In the genomic region with DNA sequence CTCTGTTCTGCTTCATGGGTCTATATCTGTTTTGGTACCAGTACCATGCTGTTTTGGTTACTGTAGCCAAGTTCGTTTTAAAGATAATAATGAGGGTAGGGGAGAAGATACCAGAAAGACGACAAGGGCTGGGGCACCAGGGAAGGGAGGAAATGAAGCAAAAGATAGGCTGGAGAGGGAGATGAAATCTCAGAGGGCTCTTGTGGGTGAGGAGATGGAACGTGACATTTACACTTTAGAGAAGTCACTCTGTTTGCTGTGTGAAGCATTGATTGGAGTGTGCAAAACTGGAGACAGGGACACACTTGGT, we compare ENCODE assay signal across 19 cellular contexts. TPM values are rescaled to one million over a fixed set of nuclear protein-coding genes. Genes with fewer than 3 reads are reported as not detected.
DNase-seq lines count a peak whose midpoint lies in the region; ATAC-seq and TF ChIP-seq lines count a peak whose summit lies in the region.
"Had no signal": no experiment of that assay in that cellular context is flagged by ENCODE, and none has a peak within 500 bp of the region (broad histone marks: within the 10 kb centered on the region; RNA-seq: fewer than 3 reads in every experiment).

No MANE protein-coding gene starts in this region.

- TSS peak; percentile 94 for BruUV-seq in PC-9 (replicated peaks; lab: Mats Ljungman, UMichigan)

- peak overlapping the region; percentile 17 for H4K8ac ChIP-seq in neuronal stem cell (ENCODE audit: low read depth, low read length)

- H2BK12ac ChIP-seq in neuronal stem cell (ENCODE audit: low read length) = no peak overlapping the region

- no peak overlapping the region for H3K27ac Mint-ChIP-seq in immature natural killer cell

- intact Hi-C loops in PC-9 (cut with micrococcal nuclease; ENCODE audit: unreplicated experiment) = no loop called here

- no peak overlapping the region for H4K91ac ChIP-seq in neuronal stem cell (ENCODE audit: low read depth, low read length, poor library complexity)

- peak overlapping the region; percentile 82 for H2BK5ac ChIP-seq in neuronal stem cell (ENCODE audit: low read length)

- no peaks in the 10 kb centered on the region for H3K36me3 ChIP-seq in SK-N-SH (replicated peaks in 1 of 2; ENCODE audit: control insufficient read depth in 1 of 2, insufficient read depth in 2 of 2, low read length in 1 of 2)
- no peaks in the 10 kb centered on the region for H3K36me3 ChIP-seq in PC-9 (ENCODE audit: low read depth)
- no peaks in the 10 kb centered on the region for H3K36me3 ChIP-seq in brain microvascular endothelial cell (replicated peaks)
- H3K36me3 ChIP-seq in neuronal stem cell (replicated peaks in 1 of 2; ENCODE audit: control insufficient read depth in 2 of 2, insufficient read depth in 2 of 2, low read length in 2 of 2) = peaks cover 0 to 2% of the 10 kb centered on the region in 2 donors

- H2BK15ac ChIP-seq in neuronal stem cell (ENCODE audit: low read length) = no peak overlapping the region

- H3K4ac ChIP-seq in neuronal stem cell (ENCODE audit: low read length) = no peak overlapping the region

- no peak overlapping the region for H3K14ac ChIP-seq in neuronal stem cell (ENCODE audit: low read length)

- no peaks in the 10 kb centered on the region for H3K9me3 ChIP-seq in SK-N-SH
- no peaks in the 10 kb centered on the region for H3K9me3 ChIP-seq in PC-9 (ENCODE audit: insufficient read depth, low read depth)
- H3K9me3 ChIP-seq in neuronal stem cell (replicated peaks in 1 of 2; ENCODE audit: control insufficient read depth in 2 of 2, insufficient read depth in 1 of 2, low read depth in 1 of 2, low read length in 2 of 2) = no peaks in the 10 kb centered on the region

- H3K27me3 Mint-ChIP-seq in immature natural killer cell (ENCODE audit: low read depth in 3 of 3) = peaks cover 0 to 12% (median 9%) of the 10 kb centered on the region in 3 donors

- no peak for DNase-seq in SK-N-SH
- no peak for DNase-seq in PC-9
- no peak for DNase-seq in brain microvascular endothelial cell
- no peak for DNase-seq in neuronal stem cell (ENCODE audit: low spot score)
- no peak for DNase-seq in stimulated activated CD4-positive, alpha-beta T cell treated with anti-CD3 and anti-CD28 coated beads, Interleukin-4, amount 100 ng/mL, for 4 hours
- DNase-seq in immature natural killer cell = no peak
- DNase-seq: C1 segment of cervical spinal cord, DMS153, KG1, NCI-H1105, NCI-H1694 treated with DMSO at 0.1 percent for 48 hours, NCI-H446, NCI-H748 treated with DMSO at 0.1 percent for 48 hours had no signal

- H2BK120ac ChIP-seq in neuronal stem cell (ENCODE audit: low read depth, low read length) = no peak overlapping the region

- H3K9me2 ChIP-seq in SK-N-SH (no peaks in the 10 kb centered on the region), PC-9 (ENCODE audit: insufficient read depth) (no peaks in the 10 kb centered on the region)

- 39% methylated on average over 3 of the region's 3 CpGs for WGBS in SK-N-SH (ENCODE audit: low lambda C conversion rate)
- no CpG with 5 or more reads among the region's 3 CpGs for WGBS in neuronal stem cell (ENCODE audit: extremely low coverage in 2 of 2, insufficient read length in 2 of 2, insufficient replicate concordance in 1 of 2), 2 donors

- no peak for TF ChIP-seq CTCF in SK-N-SH (IDR thresholded peaks at IDR 0.05)
- no peak for TF ChIP-seq CTCF in PC-9 (conservative IDR thresholded peaks at IDR 0.05)
- TF ChIP-seq CTCF in brain microvascular endothelial cell (IDR thresholded peaks at IDR 0.05; ENCODE audit: low read depth, low read length, missing control alignments) = no peak

- TF ChIP-seq RAD21 in SK-N-SH (IDR thresholded peaks at IDR 0.05; ENCODE audit: low read length) = no peak

- H3K36me3 Mint-ChIP-seq in immature natural killer cell = no peaks in the 10 kb centered on the region

- in situ Hi-C loops in brain microvascular endothelial cell (cut with HindIII; ENCODE audit: low pct_ligation_motif_present, low sequenced_read_pairs) = no loop called here

- ATAC-seq in SK-N-SH treated with all-trans-retinoic acid at 6 μM for 48 hours = no peak
- ATAC-seq in GM21717 (IDR thresholded peaks at IDR 0.05; ENCODE audit: unreplicated experiment) = no peak
- ATAC-seq: GM12878 had no signal

- H3K79me2 ChIP-seq in SK-N-SH (ENCODE audit: insufficient read depth) = no peaks in the 10 kb centered on the region
- H3K79me2 ChIP-seq in PC-9 (ENCODE audit: low read depth) = no peaks in the 10 kb centered on the region

- no peaks in the 10 kb centered on the region for H3K79me1 ChIP-seq in neuronal stem cell (ENCODE audit: low read depth, low read length)

- CTCF ChIA-PET in SK-N-SH (lab: Yijun Ruan, JAX) (no interaction called here), PC-9 (lab: Charles Lee) (no interaction called here)

- H3K18ac ChIP-seq in neuronal stem cell (ENCODE audit: low read length) = peak overlapping the region; percentile 57

- H2AFZ ChIP-seq in SK-N-SH (ENCODE audit: low read depth) = peak overlapping the region; percentile 80; the same call in 1 of the 2 replicates
- peak overlapping the region; percentile 71; the same call in 1 of the 2 replicates for H2AFZ ChIP-seq in PC-9
- H2AFZ ChIP-seq in neuronal stem cell (ENCODE audit: low read length) = no peak overlapping the region

- no peaks in the 10 kb centered on the region for H4K20me1 ChIP-seq in SK-N-SH (ENCODE audit: insufficient read depth)
- no peaks in the 10 kb centered on the region for H4K20me1 ChIP-seq in PC-9 (ENCODE audit: insufficient read depth)

- peaks cover 4 to 7% of the 10 kb centered on the region in 2 donors for H3K4me1 Mint-ChIP-seq in immature natural killer cell

- H3K4me1 ChIP-seq in SK-N-SH (ENCODE audit: control insufficient read depth in 1 of 2, insufficient read depth in 2 of 2, low read depth in 1 of 2, low read length in 1 of 2) (peaks cover 2 to 5% of the 10 kb centered on the region in 2 experiments; a peak in 2 of 4 replicates), PC-9 (replicated peaks; ENCODE audit: insufficient read depth) (peaks cover 29% of the 10 kb centered on the region), neuronal stem cell (ENCODE audit: control insufficient read depth in 2 of 2, insufficient read depth in 1 of 2, low read depth in 1 of 2, low read length in 2 of 2) (peaks cover 4 to 5% of the 10 kb centered on the region in 2 donors)

- H3K4me3 ChIP-seq in SK-N-SH (ENCODE audit: low read depth in 2 of 2, low read length in 1 of 2) (no peak overlapping the region), PC-9 (no peak overlapping the region), brain microvascular endothelial cell (ENCODE audit: low read depth, low read length) (no peak overlapping the region), neuronal stem cell (ENCODE audit: low read length in 2 of 2) (no peak overlapping the region)
- H3K4me3 ChIP-seq: GM12878 had no signal

- no peak overlapping the region for H3K23ac ChIP-seq in neuronal stem cell (ENCODE audit: low read depth, low read length, poor library complexity)

- H3K9me3 Mint-ChIP-seq in immature natural killer cell = no peaks in the 10 kb centered on the region

- H2AK5ac ChIP-seq in neuronal stem cell (ENCODE audit: low read depth, low read length) = no peak overlapping the region

- H3K9ac ChIP-seq in SK-N-SH (peak overlapping the region; percentile 9; the same call in 1 of the 2 replicates), neuronal stem cell (ENCODE audit: low read depth, low read length, poor library complexity) (no peak overlapping the region)

- no peak for TF ChIP-seq EP300 in SK-N-SH (IDR thresholded peaks at IDR 0.05; ENCODE audit: borderline replicate concordance in 1 of 2, low read depth in 1 of 2, low read length in 1 of 2)

- peak overlapping the region in 1 of 2 experiments; percentile 85; a peak in 2 of 4 replicates for H3K27ac ChIP-seq in SK-N-SH (ENCODE audit: low read depth in 2 of 2, low read length in 1 of 2)
- H3K27ac ChIP-seq in PC-9 = peak overlapping the region; percentile 40; the same call in 1 of the 2 replicates
- H3K27ac ChIP-seq in brain microvascular endothelial cell = peak overlapping the region; percentile 85
- H3K27ac ChIP-seq in neuronal stem cell (replicated peaks; ENCODE audit: low read length) = no peak overlapping the region
- H3K27ac ChIP-seq: 22Rv1, HL-60 had no signal

- H3K27me3 ChIP-seq in SK-N-SH (ENCODE audit: insufficient read depth) (no peaks in the 10 kb centered on the region), PC-9 (ENCODE audit: insufficient read depth, low read depth) (no peaks in the 10 kb centered on the region), brain microvascular endothelial cell (replicated peaks) (no peaks in the 10 kb centered on the region), neuronal stem cell (ENCODE audit: control insufficient read depth in 3 of 3, insufficient read depth in 3 of 3, low read depth in 1 of 3, low read length in 3 of 3) (no peaks in the 10 kb centered on the region)

- H3K4me3 Mint-ChIP-seq in immature natural killer cell = no peak overlapping the region

- H3K4me2 ChIP-seq in SK-N-SH = peak overlapping the region; percentile 43
- peak overlapping the region; percentile 22; the same call in 1 of the 2 replicates for H3K4me2 ChIP-seq in PC-9
- no peak overlapping the region for H3K4me2 ChIP-seq in neuronal stem cell (ENCODE audit: insufficient read depth, low read length, poor library complexity, severe bottlenecking)

- POLR2A ChIA-PET in SK-N-SH (lab: Yijun Ruan, JAX) = no interaction called here
- POLR2A ChIA-PET in PC-9 (lab: Charles Lee; ENCODE audit: unreplicated experiment) = no interaction called here

- peaks cover 14% of the 10 kb centered on the region for H3F3A ChIP-seq in SK-N-SH (replicated peaks; ENCODE audit: insufficient read depth)
- peaks cover 19% of the 10 kb centered on the region for H3F3A ChIP-seq in PC-9 (ENCODE audit: insufficient read depth, low read depth)

TF ChIP-seq in SK-N-SH, 30 proteins besides CTCF, POLR2A, EP300 and RAD21 (continues in another document):
- TF ChIP-seq EZH2phosphoT487 (IDR thresholded peaks at IDR 0.05; ENCODE audit: borderline replicate concordance, low read depth) (no peak), MEF2A (IDR thresholded peaks at IDR 0.05; ENCODE audit: borderline replicate concordance, low read depth) (no peak), GATA2 (CRISPR knock-in tag; IDR thresholded peaks at IDR 0.05) (no peak)

TF ChIP-seq in SK-N-SH treated with all-trans-retinoic acid at 6 μM for 48 hours, 23 proteins besides CTCF, POLR2A, EP300 and RAD21 (continues in another document):
- no peak for TF ChIP-seq ZNF8 (CRISPR knock-in tag; IDR thresholded peaks at IDR 0.05)
- TF ChIP-seq SNAI2 (CRISPR knock-in tag; IDR thresholded peaks at IDR 0.05) = no peak
- no peak for TF ChIP-seq ZC3H10 (CRISPR knock-in tag; IDR thresholded peaks at IDR 0.05)
- no peak for TF ChIP-seq ISL1 (CRISPR knock-in tag; IDR thresholded peaks at IDR 0.05)

RNA-seq across cellular contexts. Expression of a gene that starts 33.5 kb away (rescaled TPM):
- not detected in 2 replicates for polyA plus RNA-seq in SK-N-SH (2012; rRNA removed)
- polyA plus RNA-seq in SK-N-SH (2012; cell fraction: cytosol; rRNA removed) = not detected in 2 replicates
- polyA plus RNA-seq in SK-N-SH (2012; cell fraction: nucleus; rRNA removed) = not detected in 2 replicates
- not detected in 2 replicates for total RNA-seq in PC-9 (2021)
- not detected for polyA plus RNA-seq in neuronal stem cell (2013, experiment 1 of 2)
- polyA plus RNA-seq in neuronal stem cell (2013, experiment 2 of 2) = not detected
- polyA plus RNA-seq in immature natural killer cell = not detected
- total RNA-seq: GM12878, M059J had no signal
- polyA plus RNA-seq: GM12878 had no signal

RNA-seq across cellular contexts. Expression of a gene that starts 41.4 kb away (rescaled TPM):
- not detected in 2 replicates for polyA plus RNA-seq in SK-N-SH (2012; rRNA removed)
- not detected in 2 replicates for polyA plus RNA-seq in SK-N-SH (2012; cell fraction: cytosol; rRNA removed)
- not detected in 2 replicates for polyA plus RNA-seq in SK-N-SH (2012; cell fraction: nucleus; rRNA removed)
- total RNA-seq in PC-9 (2021) = not detected in 2 replicates
- polyA plus RNA-seq in neuronal stem cell (2013, experiment 1 of 2) = not detected
- not detected for polyA plus RNA-seq in neuronal stem cell (2013, experiment 2 of 2)
- not detected for polyA plus RNA-seq in immature natural killer cell
- total RNA-seq: GM12878, M059J had no signal
- polyA plus RNA-seq: GM12878 had no signal
